In genomic region chr7:44292876-44293560, GRCh38 we compare ENCODE assay signal across 13 cellular contexts. TPM values are rescaled to one million over a fixed set of nuclear protein-coding genes. Genes with fewer than 3 reads are reported as not detected.
DNase-seq lines count a peak whose midpoint lies in the region; ATAC-seq and TF ChIP-seq lines count a peak whose summit lies in the region.
"Had no signal": no experiment of that assay in that cellular context is flagged by ENCODE, and none has a peak within 500 bp of the region (broad histone marks: within the 10 kb centered on the region; RNA-seq: fewer than 3 reads in every experiment).

No MANE protein-coding gene starts in this region.

- H3K4me2 ChIP-seq in hepatocyte, result no peak overlapping the region
- no peak overlapping the region for H3K4me2 ChIP-seq in PC-3 (ENCODE audit: low read length)

- no TSS peak for BruUV-seq in PC-3 (replicated peaks; lab: Mats Ljungman, UMichigan)

- H2AFZ ChIP-seq in hepatocyte (no peak overlapping the region), PC-3 (ENCODE audit: low read length) (no peak overlapping the region)

- 76% methylated on average over 13 of the region's 13 CpGs for WGBS in hepatocyte (ENCODE audit: low lambda C conversion rate, missing lambda C conversion rate)
- WGBS in sigmoid colon, 2 donors, result 63 to 76% methylated on average over 13 of the region's 13 CpGs

- ATAC-seq in activated B cell treated with CpG ODN at 0.5 μM for 24 hours (ENCODE audit: low read depth) (no peak), PC-3 (no peak), GM18861 (IDR thresholded peaks at IDR 0.05; ENCODE audit: unreplicated experiment) (no peak)
- ATAC-seq: gastroesophageal sphincter, Panc1 had no signal

- peaks cover 52% of the 10 kb centered on the region for H3K27me3 Mint-ChIP-seq in activated B cell treated with CpG ODN at 0.5 μM for 24 hours

- TF ChIP-seq CTCF in activated B cell treated with CpG ODN at 0.5 μM for 24 hours (IDR thresholded peaks at IDR 0.05) (no peak), hepatocyte (IDR thresholded peaks at IDR 0.05; ENCODE audit: poor library complexity) (no peak), sigmoid colon (IDR thresholded peaks at IDR 0.05) (no peak), PC-3 (conservative IDR thresholded peaks at IDR 0.05; ENCODE audit: low read depth, low read length) (no peak)

- H3K4me3 Mint-ChIP-seq in activated B cell treated with CpG ODN at 0.5 μM for 24 hours, result no peak overlapping the region
- H3K4me3 Mint-ChIP-seq: stimulated activated naive CD8-positive, alpha-beta T cell treated with anti-CD3 and anti-CD28 coated beads, Interleukin-15, Interleukin-2, amounts not matched to agents 100 ng/mL and 50 ng/mL, for 24 hours had no signal

- H3K79me2 ChIP-seq in hepatocyte, result no peaks in the 10 kb centered on the region
- no peaks in the 10 kb centered on the region for H3K79me2 ChIP-seq in PC-3 (ENCODE audit: low read length)

- H3K9me3 Mint-ChIP-seq in activated B cell treated with CpG ODN at 0.5 μM for 24 hours, result no peaks in the 10 kb centered on the region
- H3K9me3 Mint-ChIP-seq: stimulated activated naive CD8-positive, alpha-beta T cell treated with anti-CD3 and anti-CD28 coated beads, Interleukin-15, Interleukin-2, amounts not matched to agents 100 ng/mL and 50 ng/mL, for 24 hours had no signal

- H4K20me1 ChIP-seq in hepatocyte (ENCODE audit: insufficient read depth, poor library complexity, severe bottlenecking), result no peaks in the 10 kb centered on the region
- no peaks in the 10 kb centered on the region for H4K20me1 ChIP-seq in PC-3 (ENCODE audit: low read length)

- H3K27ac ChIP-seq in hepatocyte, result no peak overlapping the region
- H3K27ac ChIP-seq in sigmoid colon, result no peak overlapping the region
- no peak overlapping the region for H3K27ac ChIP-seq in PC-3 (ENCODE audit: low read length)
- H3K27ac ChIP-seq: gastroesophageal sphincter, spleen had no signal

- POLR2A ChIA-PET in activated B cell treated with CpG ODN at 0.5 μM for 24 hours (lab: Charles Lee) (no interaction called here), PC-3 (lab: Charles Lee; ENCODE audit: unreplicated experiment) (interaction anchor here (0.7 kb wide), 1 partner anchor 39 kb away, joined by 4 read pairs; no protein-coding TSS in a partner anchor)

- no peak overlapping the region for H3K9ac ChIP-seq in PC-3 (ENCODE audit: low read length)

- intact Hi-C loops in activated B cell treated with CpG ODN at 0.5 μM for 24 hours (cut with micrococcal nuclease) (no loop called here), sigmoid colon (cut with DNase I) (no loop called here), PC-3 (cut with micrococcal nuclease) (no loop called here)

- TF ChIP-seq POLR2A in sigmoid colon (IDR thresholded peaks at IDR 0.05), result no peak

- no peak overlapping the region for H3K27ac Mint-ChIP-seq in activated B cell treated with CpG ODN at 0.5 μM for 24 hours
- H3K27ac Mint-ChIP-seq: stimulated activated naive CD8-positive, alpha-beta T cell treated with anti-CD3 and anti-CD28 coated beads, Interleukin-15, Interleukin-2, amounts not matched to agents 100 ng/mL and 50 ng/mL, for 24 hours had no signal

- H3K27me3 ChIP-seq in hepatocyte (peaks cover 50% of the 10 kb centered on the region), sigmoid colon (peaks cover 0 to 14% (median 0%) of the 10 kb centered on the region in 3 donors), PC-3 (ENCODE audit: low read length) (no peaks in the 10 kb centered on the region)

- no peak for TF ChIP-seq EP300 in sigmoid colon (IDR thresholded peaks at IDR 0.05)

- H3K36me3 ChIP-seq in hepatocyte (replicated peaks; ENCODE audit: insufficient read depth, low read depth), result no peaks in the 10 kb centered on the region
- H3K36me3 ChIP-seq in sigmoid colon, result no peaks in the 10 kb centered on the region
- H3K36me3 ChIP-seq in PC-3 (ENCODE audit: low read depth, low read length), result no peaks in the 10 kb centered on the region
- H3K36me3 ChIP-seq: gastroesophageal sphincter, spleen had no signal

- no peaks in the 10 kb centered on the region for H3F3A ChIP-seq in PC-3 (ENCODE audit: low read length, unreplicated experiment)

- H3K9me3 ChIP-seq in hepatocyte (ENCODE audit: low read depth) (no peaks in the 10 kb centered on the region), sigmoid colon (no peaks in the 10 kb centered on the region), PC-3 (ENCODE audit: low read length) (no peaks in the 10 kb centered on the region)
- H3K9me3 ChIP-seq: gastroesophageal sphincter, spleen had no signal

- DNase-seq in activated effector memory CD4-positive, alpha-beta T cell treated with anti-CD3 and anti-CD28 coated beads, Interleukin-2, amount 50 U/mL, for 16 hours, result peak; percentile 34
- DNase-seq in activated effector memory CD4-positive, alpha-beta T cell treated with Interleukin-2 at 50 U/mL for 16 hours, result no peak
- DNase-seq in activated B cell treated with CpG ODN at 0.5 μM for 24 hours (peak; percentile 4), hepatocyte (ENCODE audit: low spot score) (peak; percentile 2), sigmoid colon (peak; percentile 41), PC-3 (no peak), NCI-H2107 (lab: John Stamatoyannopoulos, UW) (no peak)
- DNase-seq: NCI-H524 treated with DMSO at 0.1 percent for 48 hours had no signal

- H3K4me1 Mint-ChIP-seq in activated B cell treated with CpG ODN at 0.5 μM for 24 hours, result no peaks in the 10 kb centered on the region

- CTCF ChIA-PET in activated B cell treated with CpG ODN at 0.5 μM for 24 hours (lab: Charles Lee), result no interaction called here
- CTCF ChIA-PET in PC-3 (lab: Charles Lee), result no interaction called here

- H3K4me1 ChIP-seq in hepatocyte (ENCODE audit: insufficient read depth) (peaks cover 5% of the 10 kb centered on the region), sigmoid colon (no peaks in the 10 kb centered on the region), PC-3 (ENCODE audit: insufficient read depth, low read length) (no peaks in the 10 kb centered on the region)
- H3K4me1 ChIP-seq: gastroesophageal sphincter, spleen had no signal

- no peaks in the 10 kb centered on the region for H3K9me2 ChIP-seq in hepatocyte (replicated peaks; ENCODE audit: insufficient read depth)
- no peaks in the 10 kb centered on the region for H3K9me2 ChIP-seq in PC-3 (replicated peaks; ENCODE audit: low read length)

- no peaks in the 10 kb centered on the region for H3K36me3 Mint-ChIP-seq in activated B cell treated with CpG ODN at 0.5 μM for 24 hours (ENCODE audit: low read depth)

- H3K4me3 ChIP-seq in hepatocyte (no peak overlapping the region), sigmoid colon (no peak overlapping the region), PC-3 (ENCODE audit: low read length) (no peak overlapping the region)
- H3K4me3 ChIP-seq: gastroesophageal sphincter, spleen had no signal

RNA-seq across cellular contexts. Expression of gene CAMK2B, which starts 32.4 kb away (rescaled TPM):
- total RNA-seq in activated B cell treated with CpG ODN at 0.5 μM for 24 hours (0.17 and 0.58 TPM in 2 replicates), hepatocyte (0.37 TPM in 1 of 2 replicates, not detected in the other), sigmoid colon (1 to 10 TPM in 3 of 4 donors, under 1 TPM in 1; 0.83 to 3.2 (median 1.9) TPM), PC-3 (2014; rRNA removed) (0.69 and 1.2 TPM in 2 replicates)
- polyA plus RNA-seq in hepatocyte (1.7 TPM in 1 of 2 replicates, not detected in the other), sigmoid colon (1 to 10 TPM in 1 of 3 donors, under 1 TPM in 1, not detected in 1; 0.23 to 1.2 TPM)

Comparison
In these comparisons a context has a peak if more than half of its experiments do, and no peak if none do; other contexts are left out.
1. DNase-seq: peak in activated effector memory CD4-positive, alpha-beta T cell treated with anti-CD3 and anti-CD28 coated beads, Interleukin-2, amount 50 U/mL, for 16 hours (single experiment), activated B cell treated with CpG ODN at 0.5 μM for 24 hours (single experiment), hepatocyte (single experiment) and sigmoid colon (single experiment); none in activated effector memory CD4-positive, alpha-beta T cell treated with Interleukin-2 at 50 U/mL for 16 hours (single experiment), PC-3 (single experiment) and NCI-H2107 (single experiment).